Comparison of ENCODE assay signal across 31 cellular contexts in the genomic region with DNA sequence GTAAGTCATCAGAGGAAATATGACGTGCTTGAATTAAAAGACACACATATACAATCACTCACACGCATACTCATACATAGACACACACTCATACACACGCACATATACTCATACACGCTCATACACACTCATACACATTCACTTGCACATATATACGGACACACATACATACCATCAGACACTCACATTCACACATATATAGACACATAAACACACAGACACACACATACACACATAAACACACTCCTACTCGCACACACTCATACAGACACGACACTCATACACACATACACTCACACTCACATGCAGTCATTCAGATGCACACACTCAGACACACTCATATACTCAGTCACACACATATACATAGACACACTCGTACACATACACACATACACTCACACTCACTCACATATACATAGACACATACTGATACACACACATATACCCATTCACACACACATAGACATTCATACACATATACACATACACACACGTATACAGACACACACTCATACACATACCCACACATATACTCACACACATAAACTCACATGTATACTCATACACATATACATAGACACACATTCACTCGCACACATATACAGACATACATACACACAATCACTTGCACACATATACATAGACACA.
"Had no signal": no experiment of that assay in that cellular context is flagged by ENCODE, and none has a peak within 500 bp of the region (broad histone marks: within the 10 kb centered on the region; RNA-seq: fewer than 3 reads in every experiment).

No MANE protein-coding gene starts in this region.

- DNase-seq: activated CD4-positive, alpha-beta memory T cell treated with anti-CD3 and anti-CD28 coated beads for 36 hours; activated CD4-positive, alpha-beta T cell treated with anti-CD3 and anti-CD28 coated beads, Interleukin-2, amount 10 ng/mL, durations not matched to agents 24 days and 14 days; activated CD4-positive, CD25-positive, alpha-beta regulatory T cell treated with anti-CD3 and anti-CD28 coated beads, Interleukin-2, amount 50 U/mL, for 72 hours; activated CD8-positive, alpha-beta memory T cell treated with anti-CD3 and anti-CD28 coated beads, Interleukin-2, amount 50 U/mL, for 4 hours; activated gamma-delta T cell; activated naive CD4-positive, alpha-beta T cell treated with anti-CD3 and anti-CD28 coated beads, Interleukin-2, amount 50 U/mL, for 16 hours; activated T-cell treated with anti-CD3 and anti-CD28 coated beads, Interleukin-2, amount 50 U/mL, for 1 hour; amniotic stem cell; brain microvascular endothelial cell; cortex of kidney; glutamatergic neuron; islet precursor cell; left cardiac atrium; ovary; stimulated activated CD4-positive, alpha-beta T cell treated with anti-CD3 and anti-CD28 coated beads, Interleukin-4, amount 100 ng/mL, for 24 hours; stimulated activated naive CD8-positive, alpha-beta T cell treated with anti-CD3 and anti-CD28 coated beads, Interleukin-15, amount 100 ng/mL, for 72 hours; substantia nigra; T-helper 17 cell; T1000; upper lobe of left lung had no signal

- H3K4me2 ChIP-seq: hepatocyte had no signal

- FAIRE-seq: astrocyte, frontal cortex had no signal

- H3K9me3 Mint-ChIP-seq: activated CD4-positive, alpha-beta memory T cell treated with anti-CD3 and anti-CD28 coated beads for 36 hours; activated CD4-positive, alpha-beta T cell treated with anti-CD3 and anti-CD28 coated beads, Interleukin-2, amount 10 ng/mL, durations not matched to agents 24 days and 14 days; activated T-helper 1 cell treated with anti-CD3 and anti-CD28 coated beads, Interleukin-12 subunit alpha, Interleukin-12 subunit beta, Interleukin-2, Interleukin-4 antibody, amounts not matched to agents 30 ng/mL and 10 ng/mL and 1 ng/mL, durations not matched to agents 14 hours and 24 hours and 36 hours; nephron; stimulated activated effector memory CD8-positive, alpha-beta T cell treated with anti-CD3 and anti-CD28 coated beads, Interleukin-12 subunit alpha, Interleukin-12 subunit beta, amount 100 ng/mL, for 72 hours; stimulated activated naive CD8-positive, alpha-beta T cell treated with anti-CD3 and anti-CD28 coated beads, Interleukin-15, amount 100 ng/mL, for 72 hours had no signal

- H3K27ac ChIP-seq: brain microvascular endothelial cell, hepatocyte, neutrophil, ovary, skin epidermis had no signal

- H3K79me2 ChIP-seq: hepatocyte had no signal

- H3K9me3 ChIP-seq: neutrophil, ovary, upper lobe of left lung had no signal

- H3K27me3 Mint-ChIP-seq: activated CD4-positive, alpha-beta memory T cell treated with anti-CD3 and anti-CD28 coated beads for 36 hours; activated CD4-positive, alpha-beta T cell treated with anti-CD3 and anti-CD28 coated beads, Interleukin-2, amount 10 ng/mL, durations not matched to agents 24 days and 14 days; progenitor cell of endocrine pancreas; stimulated activated naive CD8-positive, alpha-beta T cell treated with anti-CD3 and anti-CD28 coated beads, Interleukin-15, amount 100 ng/mL, for 72 hours; T-helper 17 cell had no signal

- H3K27ac Mint-ChIP-seq: activated CD4-positive, alpha-beta memory T cell treated with anti-CD3 and anti-CD28 coated beads for 36 hours; activated CD4-positive, alpha-beta T cell treated with anti-CD3 and anti-CD28 coated beads, Interleukin-2, amount 10 ng/mL, durations not matched to agents 24 days and 14 days; activated T-helper 1 cell treated with anti-CD3 and anti-CD28 coated beads, Interleukin-12 subunit alpha, Interleukin-12 subunit beta, Interleukin-2, Interleukin-4 antibody, amounts not matched to agents 30 ng/mL and 10 ng/mL and 1 ng/mL, durations not matched to agents 14 hours and 24 hours and 36 hours; stimulated activated effector memory CD8-positive, alpha-beta T cell treated with anti-CD3 and anti-CD28 coated beads, Interleukin-12 subunit alpha, Interleukin-12 subunit beta, amount 100 ng/mL, for 72 hours; stimulated activated naive CD8-positive, alpha-beta T cell treated with anti-CD3 and anti-CD28 coated beads, Interleukin-15, amount 100 ng/mL, for 72 hours; T-helper 17 cell had no signal

- H3K27me3 ChIP-seq: brain microvascular endothelial cell, hepatocyte, neutrophil, ovary, upper lobe of left lung had no signal

- ATAC-seq: left cardiac atrium; left ventricle myocardium superior; sciatic nerve; stimulated activated effector memory CD8-positive, alpha-beta T cell treated with anti-CD3 and anti-CD28 coated beads, Interleukin-12 subunit alpha, Interleukin-12 subunit beta, amount 100 ng/mL, for 72 hours; stimulated activated naive CD8-positive, alpha-beta T cell treated with anti-CD3 and anti-CD28 coated beads, Interleukin-15, amount 100 ng/mL, for 72 hours; T-helper 17 cell had no signal

- H3K36me3 ChIP-seq: ovary had no signal

- H2AFZ ChIP-seq: hepatocyte had no signal

- H3K4me3 Mint-ChIP-seq: activated CD4-positive, alpha-beta memory T cell treated with anti-CD3 and anti-CD28 coated beads for 36 hours; activated CD4-positive, alpha-beta T cell treated with anti-CD3 and anti-CD28 coated beads, Interleukin-2, amount 10 ng/mL, durations not matched to agents 24 days and 14 days; activated T-helper 1 cell treated with anti-CD3 and anti-CD28 coated beads, Interleukin-12 subunit alpha, Interleukin-12 subunit beta, Interleukin-2, Interleukin-4 antibody, amounts not matched to agents 30 ng/mL and 10 ng/mL and 1 ng/mL, durations not matched to agents 14 hours and 24 hours and 36 hours; nephron; stimulated activated effector memory CD8-positive, alpha-beta T cell treated with anti-CD3 and anti-CD28 coated beads, Interleukin-12 subunit alpha, Interleukin-12 subunit beta, amount 100 ng/mL, for 72 hours; stimulated activated naive CD8-positive, alpha-beta T cell treated with anti-CD3 and anti-CD28 coated beads, Interleukin-15, amount 100 ng/mL, for 72 hours; T-helper 17 cell had no signal

- H3K4me3 ChIP-seq: hepatocyte, ovary, skin epidermis, upper lobe of left lung had no signal
